In the genomic region with DNA sequence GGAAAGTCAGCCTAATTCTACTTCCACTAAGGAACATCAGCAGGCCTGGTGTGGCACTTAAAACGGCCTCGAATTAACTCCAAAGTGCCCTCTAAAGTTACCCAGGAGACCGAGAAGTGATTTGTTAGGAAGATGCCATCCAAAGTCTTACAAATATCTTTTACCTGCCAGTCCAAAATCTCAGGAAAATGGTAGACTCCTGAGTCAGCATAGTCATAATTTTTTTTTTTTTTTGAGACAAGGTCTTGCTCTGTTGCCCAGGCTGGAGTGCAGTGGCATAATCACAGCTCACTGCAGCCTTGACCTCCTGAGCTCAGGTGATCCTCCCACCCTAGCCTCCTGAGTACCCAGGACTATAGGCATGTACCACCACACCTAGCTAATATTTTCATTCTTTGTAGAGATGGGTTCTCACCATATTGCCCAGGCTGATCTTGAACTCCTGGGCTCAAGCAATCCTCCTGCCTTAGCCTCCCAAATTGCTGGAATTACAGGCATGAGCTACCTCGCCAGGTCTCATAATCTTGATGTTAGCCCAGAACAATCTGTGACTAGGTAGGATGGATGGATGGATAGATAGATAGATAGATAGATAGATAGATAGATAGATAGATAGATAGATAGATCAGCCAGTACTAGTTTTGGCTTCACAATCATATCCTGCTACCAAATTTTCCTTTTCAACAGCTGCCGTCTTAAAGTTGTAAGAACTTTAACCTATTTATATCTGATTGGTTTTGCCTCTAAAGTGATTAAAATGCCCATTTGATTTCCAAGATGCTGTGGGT, we compare ENCODE assay signal across 2 cellular contexts.
TF ChIP-seq lines count a peak whose summit lies in the region.

No MANE protein-coding gene starts in this region.

TF ChIP-seq in GM23338, 12 proteins besides CTCF, POLR2A, EP300 and RAD21:
- TF ChIP-seq, protein P1, sequence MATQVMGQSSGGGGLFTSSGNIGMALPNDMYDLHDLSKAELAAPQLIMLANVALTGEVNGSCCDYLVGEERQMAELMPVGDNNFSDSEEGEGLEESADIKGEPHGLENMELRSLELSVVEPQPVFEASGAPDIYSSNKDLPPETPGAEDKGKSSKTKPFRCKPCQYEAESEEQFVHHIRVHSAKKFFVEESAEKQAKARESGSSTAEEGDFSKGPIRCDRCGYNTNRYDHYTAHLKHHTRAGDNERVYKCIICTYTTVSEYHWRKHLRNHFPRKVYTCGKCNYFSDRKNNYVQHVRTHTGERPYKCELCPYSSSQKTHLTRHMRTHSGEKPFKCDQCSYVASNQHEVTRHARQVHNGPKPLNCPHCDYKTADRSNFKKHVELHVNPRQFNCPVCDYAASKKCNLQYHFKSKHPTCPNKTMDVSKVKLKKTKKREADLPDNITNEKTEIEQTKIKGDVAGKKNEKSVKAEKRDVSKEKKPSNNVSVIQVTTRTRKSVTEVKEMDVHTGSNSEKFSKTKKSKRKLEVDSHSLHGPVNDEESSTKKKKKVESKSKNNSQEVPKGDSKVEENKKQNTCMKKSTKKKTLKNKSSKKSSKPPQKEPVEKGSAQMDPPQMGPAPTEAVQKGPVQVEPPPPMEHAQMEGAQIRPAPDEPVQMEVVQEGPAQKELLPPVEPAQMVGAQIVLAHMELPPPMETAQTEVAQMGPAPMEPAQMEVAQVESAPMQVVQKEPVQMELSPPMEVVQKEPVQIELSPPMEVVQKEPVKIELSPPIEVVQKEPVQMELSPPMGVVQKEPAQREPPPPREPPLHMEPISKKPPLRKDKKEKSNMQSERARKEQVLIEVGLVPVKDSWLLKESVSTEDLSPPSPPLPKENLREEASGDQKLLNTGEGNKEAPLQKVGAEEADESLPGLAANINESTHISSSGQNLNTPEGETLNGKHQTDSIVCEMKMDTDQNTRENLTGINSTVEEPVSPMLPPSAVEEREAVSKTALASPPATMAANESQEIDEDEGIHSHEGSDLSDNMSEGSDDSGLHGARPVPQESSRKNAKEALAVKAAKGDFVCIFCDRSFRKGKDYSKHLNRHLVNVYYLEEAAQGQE (IDR thresholded peaks at IDR 0.05; ENCODE audit: unreplicated experiment): no peak
- TF ChIP-seq STAT1 (IDR thresholded peaks at IDR 0.05; ENCODE audit: unreplicated experiment) (no peak), ZNF114 (CRISPR knock-in tag; IDR thresholded peaks at IDR 0.05) (no peak), JUNB (IDR thresholded peaks at IDR 0.05; ENCODE audit: unreplicated experiment) (no peak), CREB1 (CRISPR knock-in tag; IDR thresholded peaks at IDR 0.05; ENCODE audit: low read depth) (no peak), POLR2AphosphoS5 (IDR thresholded peaks at IDR 0.05; ENCODE audit: low read depth) (no peak)
- TF ChIP-seq, protein P2, sequence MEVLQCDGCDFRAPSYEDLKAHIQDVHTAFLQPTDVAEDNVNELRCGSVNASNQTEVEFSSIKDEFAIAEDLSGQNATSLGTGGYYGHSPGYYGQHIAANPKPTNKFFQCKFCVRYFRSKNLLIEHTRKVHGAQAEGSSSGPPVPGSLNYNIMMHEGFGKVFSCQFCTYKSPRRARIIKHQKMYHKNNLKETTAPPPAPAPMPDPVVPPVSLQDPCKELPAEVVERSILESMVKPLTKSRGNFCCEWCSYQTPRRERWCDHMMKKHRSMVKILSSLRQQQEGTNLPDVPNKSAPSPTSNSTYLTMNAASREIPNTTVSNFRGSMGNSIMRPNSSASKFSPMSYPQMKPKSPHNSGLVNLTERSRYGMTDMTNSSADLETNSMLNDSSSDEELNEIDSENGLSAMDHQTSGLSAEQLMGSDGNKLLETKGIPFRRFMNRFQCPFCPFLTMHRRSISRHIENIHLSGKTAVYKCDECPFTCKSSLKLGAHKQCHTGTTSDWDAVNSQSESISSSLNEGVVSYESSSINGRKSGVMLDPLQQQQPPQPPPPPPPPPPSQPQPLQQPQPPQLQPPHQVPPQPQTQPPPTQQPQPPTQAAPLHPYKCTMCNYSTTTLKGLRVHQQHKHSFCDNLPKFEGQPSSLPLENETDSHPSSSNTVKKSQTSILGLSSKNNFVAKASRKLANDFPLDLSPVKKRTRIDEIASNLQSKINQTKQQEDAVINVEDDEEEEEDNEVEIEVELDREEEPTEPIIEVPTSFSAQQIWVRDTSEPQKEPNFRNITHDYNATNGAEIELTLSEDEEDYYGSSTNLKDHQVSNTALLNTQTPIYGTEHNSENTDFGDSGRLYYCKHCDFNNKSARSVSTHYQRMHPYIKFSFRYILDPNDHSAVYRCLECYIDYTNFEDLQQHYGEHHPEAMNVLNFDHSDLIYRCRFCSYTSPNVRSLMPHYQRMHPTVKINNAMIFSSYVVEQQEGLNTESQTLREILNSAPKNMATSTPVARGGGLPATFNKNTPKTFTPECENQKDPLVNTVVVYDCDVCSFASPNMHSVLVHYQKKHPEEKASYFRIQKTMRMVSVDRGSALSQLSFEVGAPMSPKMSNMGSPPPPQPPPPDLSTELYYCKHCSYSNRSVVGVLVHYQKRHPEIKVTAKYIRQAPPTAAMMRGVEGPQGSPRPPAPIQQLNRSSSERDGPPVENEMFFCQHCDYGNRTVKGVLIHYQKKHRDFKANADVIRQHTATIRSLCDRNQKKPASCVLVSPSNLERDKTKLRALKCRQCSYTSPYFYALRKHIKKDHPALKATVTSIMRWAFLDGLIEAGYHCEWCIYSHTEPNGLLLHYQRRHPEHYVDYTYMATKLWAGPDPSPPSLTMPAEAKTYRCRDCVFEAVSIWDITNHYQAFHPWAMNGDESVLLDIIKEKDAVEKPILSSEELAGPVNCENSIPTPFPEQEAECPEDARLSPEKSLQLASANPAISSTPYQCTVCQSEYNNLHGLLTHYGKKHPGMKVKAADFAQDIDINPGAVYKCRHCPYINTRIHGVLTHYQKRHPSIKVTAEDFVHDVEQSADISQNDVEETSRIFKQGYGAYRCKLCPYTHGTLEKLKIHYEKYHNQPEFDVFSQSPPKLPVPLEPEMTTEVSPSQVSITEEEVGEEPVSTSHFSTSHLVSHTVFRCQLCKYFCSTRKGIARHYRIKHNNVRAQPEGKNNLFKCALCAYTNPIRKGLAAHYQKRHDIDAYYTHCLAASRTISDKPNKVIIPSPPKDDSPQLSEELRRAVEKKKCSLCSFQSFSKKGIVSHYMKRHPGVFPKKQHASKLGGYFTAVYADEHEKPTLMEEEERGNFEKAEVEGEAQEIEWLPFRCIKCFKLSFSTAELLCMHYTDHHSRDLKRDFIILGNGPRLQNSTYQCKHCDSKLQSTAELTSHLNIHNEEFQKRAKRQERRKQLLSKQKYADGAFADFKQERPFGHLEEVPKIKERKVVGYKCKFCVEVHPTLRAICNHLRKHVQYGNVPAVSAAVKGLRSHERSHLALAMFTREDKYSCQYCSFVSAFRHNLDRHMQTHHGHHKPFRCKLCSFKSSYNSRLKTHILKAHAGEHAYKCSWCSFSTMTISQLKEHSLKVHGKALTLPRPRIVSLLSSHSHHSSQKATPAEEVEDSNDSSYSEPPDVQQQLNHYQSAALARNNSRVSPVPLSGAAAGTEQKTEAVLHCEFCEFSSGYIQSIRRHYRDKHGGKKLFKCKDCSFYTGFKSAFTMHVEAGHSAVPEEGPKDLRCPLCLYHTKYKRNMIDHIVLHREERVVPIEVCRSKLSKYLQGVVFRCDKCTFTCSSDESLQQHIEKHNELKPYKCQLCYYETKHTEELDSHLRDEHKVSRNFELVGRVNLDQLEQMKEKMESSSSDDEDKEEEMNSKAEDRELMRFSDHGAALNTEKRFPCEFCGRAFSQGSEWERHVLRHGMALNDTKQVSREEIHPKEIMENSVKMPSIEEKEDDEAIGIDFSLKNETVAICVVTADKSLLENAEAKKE (CRISPR knock-in tag; IDR thresholded peaks at IDR 0.05): no peak

TF ChIP-seq in HepG2, 621 proteins besides CTCF, POLR2A, EP300 and RAD21:
- TF ChIP-seq PTBP1 (IDR thresholded peaks at IDR 0.05; ENCODE audit: low read depth, low read length, poor library complexity, severe bottlenecking) (no peak), REPIN1 (CRISPR knock-in tag; IDR thresholded peaks at IDR 0.05; ENCODE audit: borderline replicate concordance, low read depth) (no peak), U2AF2 (IDR thresholded peaks at IDR 0.05; ENCODE audit: low read depth, low read length) (no peak), MLLT10 (CRISPR knock-in tag; IDR thresholded peaks at IDR 0.05) (no peak), SP140L (CRISPR knock-in tag; IDR thresholded peaks at IDR 0.05; ENCODE audit: borderline replicate concordance) (no peak), ZNF121 (CRISPR knock-in tag; IDR thresholded peaks at IDR 0.05) (peak; percentile 75), GTF2F1 (IDR thresholded peaks at IDR 0.05; ENCODE audit: low read length) (no peak), ZNF746 (CRISPR knock-in tag; IDR thresholded peaks at IDR 0.05) (no peak), DR1 (CRISPR knock-in tag; IDR thresholded peaks at IDR 0.05) (no peak)
- TF ChIP-seq, protein P3, sequence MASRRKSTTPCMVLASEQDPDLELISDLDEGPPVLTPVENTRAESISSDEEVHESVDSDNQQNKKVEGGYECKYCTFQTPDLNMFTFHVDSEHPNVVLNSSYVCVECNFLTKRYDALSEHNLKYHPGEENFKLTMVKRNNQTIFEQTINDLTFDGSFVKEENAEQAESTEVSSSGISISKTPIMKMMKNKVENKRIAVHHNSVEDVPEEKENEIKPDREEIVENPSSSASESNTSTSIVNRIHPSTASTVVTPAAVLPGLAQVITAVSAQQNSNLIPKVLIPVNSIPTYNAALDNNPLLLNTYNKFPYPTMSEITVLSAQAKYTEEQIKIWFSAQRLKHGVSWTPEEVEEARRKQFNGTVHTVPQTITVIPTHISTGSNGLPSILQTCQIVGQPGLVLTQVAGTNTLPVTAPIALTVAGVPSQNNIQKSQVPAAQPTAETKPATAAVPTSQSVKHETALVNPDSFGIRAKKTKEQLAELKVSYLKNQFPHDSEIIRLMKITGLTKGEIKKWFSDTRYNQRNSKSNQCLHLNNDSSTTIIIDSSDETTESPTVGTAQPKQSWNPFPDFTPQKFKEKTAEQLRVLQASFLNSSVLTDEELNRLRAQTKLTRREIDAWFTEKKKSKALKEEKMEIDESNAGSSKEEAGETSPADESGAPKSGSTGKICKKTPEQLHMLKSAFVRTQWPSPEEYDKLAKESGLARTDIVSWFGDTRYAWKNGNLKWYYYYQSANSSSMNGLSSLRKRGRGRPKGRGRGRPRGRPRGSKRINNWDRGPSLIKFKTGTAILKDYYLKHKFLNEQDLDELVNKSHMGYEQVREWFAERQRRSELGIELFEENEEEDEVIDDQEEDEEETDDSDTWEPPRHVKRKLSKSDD (CRISPR knock-in tag; IDR thresholded peaks at IDR 0.05; ENCODE audit: low read depth): no peak
- TF ChIP-seq, protein P4, sequence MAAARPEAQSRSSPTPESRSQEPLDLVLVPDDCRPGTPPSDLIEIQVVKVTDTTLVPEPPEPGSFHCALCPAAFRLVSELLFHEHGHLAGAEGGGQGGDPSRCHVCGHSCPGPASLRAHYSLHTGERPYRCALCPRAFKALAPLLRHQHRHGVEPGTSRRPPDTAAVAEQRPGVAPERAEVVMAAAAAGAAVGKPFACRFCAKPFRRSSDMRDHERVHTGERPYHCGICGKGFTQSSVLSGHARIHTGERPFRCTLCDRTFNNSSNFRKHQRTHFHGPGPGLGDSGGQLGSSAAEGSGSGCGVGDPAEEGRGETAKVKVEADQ (CRISPR knock-in tag; IDR thresholded peaks at IDR 0.05; ENCODE audit: borderline replicate concordance): no peak
- TF ChIP-seq, protein P5, sequence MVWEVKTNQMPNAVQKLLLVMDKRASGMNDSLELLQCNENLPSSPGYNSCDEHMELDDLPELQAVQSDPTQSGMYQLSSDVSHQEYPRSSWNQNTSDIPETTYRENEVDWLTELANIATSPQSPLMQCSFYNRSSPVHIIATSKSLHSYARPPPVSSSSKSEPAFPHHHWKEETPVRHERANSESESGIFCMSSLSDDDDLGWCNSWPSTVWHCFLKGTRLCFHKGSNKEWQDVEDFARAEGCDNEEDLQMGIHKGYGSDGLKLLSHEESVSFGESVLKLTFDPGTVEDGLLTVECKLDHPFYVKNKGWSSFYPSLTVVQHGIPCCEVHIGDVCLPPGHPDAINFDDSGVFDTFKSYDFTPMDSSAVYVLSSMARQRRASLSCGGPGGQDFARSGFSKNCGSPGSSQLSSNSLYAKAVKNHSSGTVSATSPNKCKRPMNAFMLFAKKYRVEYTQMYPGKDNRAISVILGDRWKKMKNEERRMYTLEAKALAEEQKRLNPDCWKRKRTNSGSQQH (CRISPR knock-in tag; IDR thresholded peaks at IDR 0.05; ENCODE audit: low read depth): no peak
- TF ChIP-seq, protein P6, sequence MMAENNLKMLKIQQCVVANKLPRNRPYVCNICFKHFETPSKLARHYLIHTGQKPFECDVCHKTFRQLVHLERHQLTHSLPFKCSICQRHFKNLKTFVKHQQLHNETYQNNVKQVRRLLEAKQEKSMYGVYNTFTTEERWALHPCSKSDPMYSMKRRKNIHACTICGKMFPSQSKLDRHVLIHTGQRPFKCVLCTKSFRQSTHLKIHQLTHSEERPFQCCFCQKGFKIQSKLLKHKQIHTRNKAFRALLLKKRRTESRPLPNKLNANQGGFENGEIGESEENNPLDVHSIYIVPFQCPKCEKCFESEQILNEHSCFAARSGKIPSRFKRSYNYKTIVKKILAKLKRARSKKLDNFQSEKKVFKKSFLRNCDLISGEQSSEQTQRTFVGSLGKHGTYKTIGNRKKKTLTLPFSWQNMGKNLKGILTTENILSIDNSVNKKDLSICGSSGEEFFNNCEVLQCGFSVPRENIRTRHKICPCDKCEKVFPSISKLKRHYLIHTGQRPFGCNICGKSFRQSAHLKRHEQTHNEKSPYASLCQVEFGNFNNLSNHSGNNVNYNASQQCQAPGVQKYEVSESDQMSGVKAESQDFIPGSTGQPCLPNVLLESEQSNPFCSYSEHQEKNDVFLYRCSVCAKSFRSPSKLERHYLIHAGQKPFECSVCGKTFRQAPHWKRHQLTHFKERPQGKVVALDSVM (CRISPR knock-in tag; IDR thresholded peaks at IDR 0.05): peak; percentile 60
- TF ChIP-seq, protein P7, sequence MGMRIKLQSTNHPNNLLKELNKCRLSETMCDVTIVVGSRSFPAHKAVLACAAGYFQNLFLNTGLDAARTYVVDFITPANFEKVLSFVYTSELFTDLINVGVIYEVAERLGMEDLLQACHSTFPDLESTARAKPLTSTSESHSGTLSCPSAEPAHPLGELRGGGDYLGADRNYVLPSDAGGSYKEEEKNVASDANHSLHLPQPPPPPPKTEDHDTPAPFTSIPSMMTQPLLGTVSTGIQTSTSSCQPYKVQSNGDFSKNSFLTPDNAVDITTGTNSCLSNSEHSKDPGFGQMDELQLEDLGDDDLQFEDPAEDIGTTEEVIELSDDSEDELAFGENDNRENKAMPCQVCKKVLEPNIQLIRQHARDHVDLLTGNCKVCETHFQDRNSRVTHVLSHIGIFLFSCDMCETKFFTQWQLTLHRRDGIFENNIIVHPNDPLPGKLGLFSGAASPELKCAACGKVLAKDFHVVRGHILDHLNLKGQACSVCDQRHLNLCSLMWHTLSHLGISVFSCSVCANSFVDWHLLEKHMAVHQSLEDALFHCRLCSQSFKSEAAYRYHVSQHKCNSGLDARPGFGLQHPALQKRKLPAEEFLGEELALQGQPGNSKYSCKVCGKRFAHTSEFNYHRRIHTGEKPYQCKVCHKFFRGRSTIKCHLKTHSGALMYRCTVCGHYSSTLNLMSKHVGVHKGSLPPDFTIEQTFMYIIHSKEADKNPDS (CRISPR knock-in tag; IDR thresholded peaks at IDR 0.05): no peak
- TF ChIP-seq, protein P8, sequence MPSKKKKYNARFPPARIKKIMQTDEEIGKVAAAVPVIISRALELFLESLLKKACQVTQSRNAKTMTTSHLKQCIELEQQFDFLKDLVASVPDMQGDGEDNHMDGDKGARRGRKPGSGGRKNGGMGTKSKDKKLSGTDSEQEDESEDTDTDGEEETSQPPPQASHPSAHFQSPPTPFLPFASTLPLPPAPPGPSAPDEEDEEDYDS (CRISPR knock-in tag; IDR thresholded peaks at IDR 0.05): no peak
